ENCODE assay signal across 8 cellular contexts in genomic region chr9:117414220-117414905, GRCh38. TPM values are rescaled to one million over a fixed set of nuclear protein-coding genes. Genes with fewer than 3 reads are reported as not detected.
DNase-seq lines count a peak whose midpoint lies in the region; ATAC-seq, FAIRE-seq and TF ChIP-seq lines count a peak whose summit lies in the region.

No MANE protein-coding gene starts in this region.

- peaks cover 67% of the 10 kb centered on the region for H3K27me3 ChIP-seq in suprapubic skin

- H3K36me3 Mint-ChIP-seq in MCF 10A (ENCODE audit: insufficient read depth, unreplicated experiment): no peaks in the 10 kb centered on the region
- no peaks in the 10 kb centered on the region for H3K36me3 Mint-ChIP-seq in activated T-helper 1 cell treated with anti-CD3 and anti-CD28 coated beads, Interleukin-12 subunit alpha, Interleukin-12 subunit beta, Interleukin-2, Interleukin-4 antibody, amounts not matched to agents 30 ng/mL and 10 ng/mL and 1 ng/mL, durations not matched to agents 14 hours and 24 hours and 36 hours (ENCODE audit: low read depth)

- peaks cover 19% of the 10 kb centered on the region for H3K9me3 Mint-ChIP-seq in MCF 10A (ENCODE audit: unreplicated experiment)
- no peaks in the 10 kb centered on the region for H3K9me3 Mint-ChIP-seq in activated T-helper 1 cell treated with anti-CD3 and anti-CD28 coated beads, Interleukin-12 subunit alpha, Interleukin-12 subunit beta, Interleukin-2, Interleukin-4 antibody, amounts not matched to agents 30 ng/mL and 10 ng/mL and 1 ng/mL, durations not matched to agents 14 hours and 24 hours and 36 hours

- no peaks in the 10 kb centered on the region for H3K9me3 ChIP-seq in kidney (ENCODE audit: control insufficient read depth in 1 of 2, low read length in 2 of 2)
- no peaks in the 10 kb centered on the region for H3K9me3 ChIP-seq in suprapubic skin

- FAIRE-seq in kidney (lab: Jason Lieb, UNC): no peak

- no peak overlapping the region for H3K4me3 ChIP-seq in astrocyte of the spinal cord (ENCODE audit: low read depth, low read length)
- no peak overlapping the region for H3K4me3 ChIP-seq in kidney (ENCODE audit: low read length in 2 of 2)
- peak overlapping the region; percentile 58 for H3K4me3 ChIP-seq in suprapubic skin

- H3K27ac ChIP-seq in kidney (ENCODE audit: low read depth in 2 of 2, low read length in 2 of 2) (no peak overlapping the region), suprapubic skin (no peak overlapping the region)

- TF ChIP-seq POLR2A in suprapubic skin (IDR thresholded peaks at IDR 0.05): no peak

- no peak overlapping the region for H3K4me3 Mint-ChIP-seq in MCF 10A (ENCODE audit: unreplicated experiment)
- no peak overlapping the region for H3K4me3 Mint-ChIP-seq in activated T-helper 1 cell treated with anti-CD3 and anti-CD28 coated beads, Interleukin-12 subunit alpha, Interleukin-12 subunit beta, Interleukin-2, Interleukin-4 antibody, amounts not matched to agents 30 ng/mL and 10 ng/mL and 1 ng/mL, durations not matched to agents 14 hours and 24 hours and 36 hours

- intact Hi-C loops in MCF 10A (cut with micrococcal nuclease) (loop anchor here (5.0 kb wide), 1 partner anchor 342 kb away; no protein-coding TSS in a partner anchor), kidney (cut with DNase I) (no loop called here)
- intact Hi-C loops in activated T-helper 1 cell treated with anti-CD3 and anti-CD28 coated beads, Interleukin-12 subunit alpha, Interleukin-12 subunit beta, Interleukin-2, Interleukin-4 antibody, amounts not matched to agents 30 ng/mL and 10 ng/mL and 1 ng/mL, durations not matched to agents 14 hours and 24 hours and 36 hours (cut with micrococcal nuclease): no loop called here

- TF ChIP-seq CTCF in MCF 10A (IDR thresholded peaks at IDR 0.05; ENCODE audit: unreplicated experiment) (no peak), astrocyte of the spinal cord (IDR thresholded peaks at IDR 0.05; ENCODE audit: low read depth, low read length) (peak; percentile 2), kidney (IDR thresholded peaks at IDR 0.05; ENCODE audit: borderline replicate concordance, extremely low read depth, insufficient read depth) (no peak), suprapubic skin (IDR thresholded peaks at IDR 0.05) (no peak)

- no peak overlapping the region for H3K27ac Mint-ChIP-seq in MCF 10A (ENCODE audit: low read depth, unreplicated experiment)
- H3K27ac Mint-ChIP-seq in activated T-helper 1 cell treated with anti-CD3 and anti-CD28 coated beads, Interleukin-12 subunit alpha, Interleukin-12 subunit beta, Interleukin-2, Interleukin-4 antibody, amounts not matched to agents 30 ng/mL and 10 ng/mL and 1 ng/mL, durations not matched to agents 14 hours and 24 hours and 36 hours: no peak overlapping the region

- H3K9ac ChIP-seq in kidney (ENCODE audit: low read length in 2 of 2): no peak overlapping the region

- no peaks in the 10 kb centered on the region for H3K27me3 Mint-ChIP-seq in MCF 10A (ENCODE audit: insufficient read depth, unreplicated experiment)
- peaks cover 28% of the 10 kb centered on the region for H3K27me3 Mint-ChIP-seq in activated T-helper 1 cell treated with anti-CD3 and anti-CD28 coated beads, Interleukin-12 subunit alpha, Interleukin-12 subunit beta, Interleukin-2, Interleukin-4 antibody, amounts not matched to agents 30 ng/mL and 10 ng/mL and 1 ng/mL, durations not matched to agents 14 hours and 24 hours and 36 hours (ENCODE audit: insufficient read depth)

- CTCF ChIA-PET in MCF 10A (lab: Yijun Ruan, JAX): interaction anchor here (0.6 to 1.0 kb wide), 3 partner anchors 101 to 677 kb away, joined by 3 read pairs; no protein-coding TSS in a partner anchor

- ATAC-seq in GM21717 (IDR thresholded peaks at IDR 0.05; ENCODE audit: unreplicated experiment): no peak

- DNase-seq in T47D (ENCODE audit: low read depth in 1 of 2, low spot score in 1 of 2): peak; percentile 42 to 72
- DNase-seq in MCF 10A (ENCODE audit: unreplicated experiment): no peak
- DNase-seq in astrocyte of the spinal cord (ENCODE audit: low read depth, low spot score): no peak
- DNase-seq in kidney: peak; percentile 70
- DNase-seq in suprapubic skin (ENCODE audit: low spot score in 2 of 2): no peak
- no peak for DNase-seq in SKM-1 treated with dmso at 0.1 percent for 144 hours (lab: John Stamatoyannopoulos, UW; ENCODE audit: unreplicated experiment)
- DNase-seq in activated T-helper 1 cell treated with anti-CD3 and anti-CD28 coated beads, Interleukin-12 subunit alpha, Interleukin-12 subunit beta, Interleukin-2, Interleukin-4 antibody, amounts not matched to agents 30 ng/mL and 10 ng/mL and 1 ng/mL, durations not matched to agents 14 hours and 24 hours and 36 hours (ENCODE audit: low spot score): no peak

- H3K36me3 ChIP-seq in kidney (ENCODE audit: control insufficient read depth in 1 of 2, insufficient read depth in 2 of 2, low read length in 2 of 2) (no peaks in the 10 kb centered on the region), suprapubic skin (no peaks in the 10 kb centered on the region)

- WGBS in suprapubic skin: no CpG with 5 or more reads among the region's 77 CpGs

- H3K4me1 ChIP-seq in kidney (ENCODE audit: control insufficient read depth in 1 of 2, insufficient read depth in 1 of 2, low read depth in 1 of 2, low read length in 2 of 2): peaks cover 0 to 4% of the 10 kb centered on the region in 2 donors
- peaks cover 26% of the 10 kb centered on the region for H3K4me1 ChIP-seq in suprapubic skin

- TF ChIP-seq EP300 in suprapubic skin (IDR thresholded peaks at IDR 0.05): no peak

- POLR2A ChIA-PET in MCF 10A (lab: Yijun Ruan, JAX): no interaction called here

- BruUV-seq in MCF 10A (replicated peaks; lab: Mats Ljungman, UMichigan): no TSS peak

- no peaks in the 10 kb centered on the region for H3K4me1 Mint-ChIP-seq in MCF 10A (ENCODE audit: insufficient read depth, unreplicated experiment)
- H3K4me1 Mint-ChIP-seq in activated T-helper 1 cell treated with anti-CD3 and anti-CD28 coated beads, Interleukin-12 subunit alpha, Interleukin-12 subunit beta, Interleukin-2, Interleukin-4 antibody, amounts not matched to agents 30 ng/mL and 10 ng/mL and 1 ng/mL, durations not matched to agents 14 hours and 24 hours and 36 hours (ENCODE audit: low read depth): no peaks in the 10 kb centered on the region

- in situ Hi-C loops in T47D (cut with HindIII; ENCODE audit: low pct_unique_long_range_greater_than_20kb, low sequenced_read_pairs): no loop called here
- in situ Hi-C loops in astrocyte of the spinal cord (cut with HindIII; ENCODE audit: low sequenced_read_pairs): no loop called here

RNA-seq across cellular contexts. Expression of gene ASTN2, which starts 0.5 kb away (rescaled TPM):
- total RNA-seq in MCF 10A (2022) (1.3 and 1.8 TPM in 2 replicates), kidney (11.5 TPM), suprapubic skin (1 to 10 TPM; 2.0 to 6.9 (median 3.8) TPM)
- 7.6 TPM for polyA plus RNA-seq in kidney (ENCODE audit: insufficient read depth, low read depth, low replicate concordance)
- total RNA-seq in activated T-helper 1 cell treated with anti-CD3 and anti-CD28 coated beads, Interleukin-12 subunit alpha, Interleukin-12 subunit beta, Interleukin-2, Interleukin-4 antibody, amounts not matched to agents 30 ng/mL and 10 ng/mL and 1 ng/mL, durations not matched to agents 14 hours and 24 hours and 36 hours: 2.5 and 3.3 TPM in 2 replicates

Comparison
In these comparisons a context has a peak if more than half of its experiments do, and no peak if none do; other contexts are left out.
1. DNase-seq: peak in T47D (2 of 2) and kidney (single experiment); none in MCF 10A (single experiment), astrocyte of the spinal cord (single experiment), suprapubic skin (0 of 2), SKM-1 treated with dmso at 0.1 percent for 144 hours (single experiment) and activated T-helper 1 cell treated with anti-CD3 and anti-CD28 coated beads, Interleukin-12 subunit alpha, Interleukin-12 subunit beta, Interleukin-2, Interleukin-4 antibody, amounts not matched to agents 30 ng/mL and 10 ng/mL and 1 ng/mL, durations not matched to agents 14 hours and 24 hours and 36 hours (single experiment).